In the genomic region with DNA sequence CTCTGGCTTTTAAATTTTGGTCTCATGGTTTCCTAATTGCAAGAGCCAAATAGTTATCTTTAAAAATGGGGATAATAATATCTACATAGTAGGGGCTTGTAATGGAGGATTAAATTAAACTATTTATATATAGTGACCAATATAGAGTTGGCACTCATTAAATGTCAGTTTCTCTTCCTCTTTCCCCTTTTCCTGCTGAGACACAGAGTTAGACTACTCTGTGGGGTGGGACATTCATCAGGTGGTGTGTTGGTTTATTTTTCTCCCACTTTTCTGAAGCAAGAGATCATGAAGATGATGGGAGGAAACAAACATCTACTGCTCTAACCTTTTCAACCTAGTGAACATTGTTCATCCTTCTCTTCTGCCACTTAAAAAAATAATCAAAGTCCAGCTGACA, we compare ENCODE assay signal across 19 cellular contexts. TPM values are rescaled to one million over a fixed set of nuclear protein-coding genes. Genes with fewer than 3 reads are reported as not detected.
A peak's percentile ranks its signal among the peaks of the same experiment; 100 is the strongest.
DNase-seq lines count a peak whose midpoint lies in the region; ATAC-seq and TF ChIP-seq lines count a peak whose summit lies in the region.
"Had no signal": no experiment of that assay in that cellular context is flagged by ENCODE, and none has a peak within 500 bp of the region (broad histone marks: within the 10 kb centered on the region; RNA-seq: fewer than 3 reads in every experiment).

No MANE protein-coding gene starts in this region.

- H3K9me3 Mint-ChIP-seq in T-helper 1 cell treated with Interleukin-12 subunit alpha and Interleukin-12 subunit beta and Interleukin-4 antibody, amounts not matched to agents 30 μg/mL and 1 μg/mL, for 36 hours: no peaks in the 10 kb centered on the region
- H3K9me3 Mint-ChIP-seq in naive B cell: no peaks in the 10 kb centered on the region
- H3K9me3 Mint-ChIP-seq: mesothelial cell of epicardium had no signal

- H3K9me3 ChIP-seq in HEK293 (ENCODE audit: control insufficient read depth, insufficient read depth, low read depth, low read length) (no peaks in the 10 kb centered on the region), T-helper 17 cell (ENCODE audit: control insufficient read depth, low read length, poor library complexity, severe bottlenecking) (no peaks in the 10 kb centered on the region), esophagus squamous epithelium (no peaks in the 10 kb centered on the region)
- H3K9me3 ChIP-seq: body of pancreas, heart right ventricle, upper lobe of right lung had no signal

- H3K27ac ChIP-seq in HEK293 (ENCODE audit: extremely low read depth, low read depth, low read length): no peak overlapping the region
- peak overlapping the region in 1 of 4 donors; percentile 5 for H3K27ac ChIP-seq in esophagus squamous epithelium
- H3K27ac ChIP-seq: body of pancreas, C4-2B, upper lobe of right lung had no signal

- H3K4me1 ChIP-seq in HEK293 (ENCODE audit: control insufficient read depth, insufficient read depth, low read length): no peaks in the 10 kb centered on the region
- peaks cover 13 to 67% (median 33%) of the 10 kb centered on the region in 3 donors for H3K4me1 ChIP-seq in esophagus squamous epithelium
- H3K4me1 ChIP-seq: body of pancreas had no signal

- POLR2A ChIA-PET in HEK293 (lab: Yijun Ruan, JAX): no interaction called here

- H3K27me3 ChIP-seq in esophagus squamous epithelium: no peaks in the 10 kb centered on the region
- H3K27me3 ChIP-seq: body of pancreas, heart right ventricle, upper lobe of right lung had no signal

- H3K27me3 Mint-ChIP-seq in T-helper 1 cell treated with Interleukin-12 subunit alpha and Interleukin-12 subunit beta and Interleukin-4 antibody, amounts not matched to agents 30 μg/mL and 1 μg/mL, for 36 hours (ENCODE audit: low read depth): no peaks in the 10 kb centered on the region
- H3K27me3 Mint-ChIP-seq in T-helper 17 cell: no peaks in the 10 kb centered on the region
- H3K27me3 Mint-ChIP-seq in naive B cell: no peaks in the 10 kb centered on the region

- ATAC-seq in T-helper 17 cell (no peak), naive B cell (ENCODE audit: low read depth in 2 of 2) (peak; percentile 81 to 84)
- ATAC-seq: body of pancreas, heart right ventricle, Right ventricle myocardium inferior, upper lobe of right lung had no signal

- H3K4me3 ChIP-seq in HEK293 (ENCODE audit: low read depth, low read length) (no peak overlapping the region), esophagus squamous epithelium (no peak overlapping the region)
- H3K4me3 ChIP-seq: body of pancreas, heart right ventricle, upper lobe of right lung had no signal

- peaks cover 12% of the 10 kb centered on the region for H3K36me3 Mint-ChIP-seq in T-helper 1 cell treated with Interleukin-12 subunit alpha and Interleukin-12 subunit beta and Interleukin-4 antibody, amounts not matched to agents 30 μg/mL and 1 μg/mL, for 36 hours (ENCODE audit: low read depth)
- H3K36me3 Mint-ChIP-seq in T-helper 17 cell (ENCODE audit: low read depth): peaks cover 4% of the 10 kb centered on the region
- no peaks in the 10 kb centered on the region for H3K36me3 Mint-ChIP-seq in naive B cell
- H3K36me3 Mint-ChIP-seq: mesothelial cell of epicardium had no signal

- H3K4me3 Mint-ChIP-seq in T-helper 1 cell treated with Interleukin-12 subunit alpha and Interleukin-12 subunit beta and Interleukin-4 antibody, amounts not matched to agents 30 μg/mL and 1 μg/mL, for 36 hours: peak overlapping the region; percentile 81
- H3K4me3 Mint-ChIP-seq in T-helper 17 cell (no peak overlapping the region), naive B cell (peak overlapping the region in 7 of 8 donors; percentile 36 to 81 (median 61))
- H3K4me3 Mint-ChIP-seq: mesothelial cell of epicardium had no signal

- no peak for DNase-seq in T-helper 1 cell
- DNase-seq in T-helper 17 cell: no peak
- no peak for DNase-seq in naive B cell
- no peak for DNase-seq in SW 1271 (lab: John Stamatoyannopoulos, UW)
- no peak for DNase-seq in iPS-NIHi11 (ENCODE audit: low spot score)
- DNase-seq in esophagus squamous epithelium (lab: John Stamatoyannopoulos, UW): no peak
- DNase-seq: 8988T, activated gamma-delta T cell treated with Interleukin-2 at 50 U/mL for 16 hours, body of pancreas, heart right ventricle, NCI-H2107, NCI-H748 treated with DMSO at 0.1 percent for 48 hours, nucleus accumbens, upper lobe of right lung had no signal

- TF ChIP-seq CTCF in HEK293 (tag by site-specific recombination; IDR thresholded peaks at IDR 0.05) (no peak), esophagus squamous epithelium (IDR thresholded peaks at IDR 0.05) (no peak)

- H3K4me1 Mint-ChIP-seq in T-helper 1 cell treated with Interleukin-12 subunit alpha and Interleukin-12 subunit beta and Interleukin-4 antibody, amounts not matched to agents 30 μg/mL and 1 μg/mL, for 36 hours (ENCODE audit: low read depth): peaks cover 79% of the 10 kb centered on the region
- H3K4me1 Mint-ChIP-seq in T-helper 17 cell (peaks cover 78% of the 10 kb centered on the region), naive B cell (peaks cover 55 to 80% (median 67%) of the 10 kb centered on the region in 3 donors)
- H3K4me1 Mint-ChIP-seq: mesothelial cell of epicardium had no signal

- intact Hi-C loops in esophagus squamous epithelium (cut with DNase I): no loop called here

- CTCF ChIA-PET in HEK293 (lab: Yijun Ruan, JAX): no interaction called here

- TF ChIP-seq POLR2A in esophagus squamous epithelium (IDR thresholded peaks at IDR 0.05): no peak

- H3K36me3 ChIP-seq in HEK293 (ENCODE audit: control insufficient read depth in 2 of 2, insufficient read depth in 1 of 2, low read length in 2 of 2) (no peaks in the 10 kb centered on the region), esophagus squamous epithelium (no peaks in the 10 kb centered on the region)
- H3K36me3 ChIP-seq: heart right ventricle, upper lobe of right lung had no signal

- H3K27ac Mint-ChIP-seq in T-helper 1 cell treated with Interleukin-12 subunit alpha and Interleukin-12 subunit beta and Interleukin-4 antibody, amounts not matched to agents 30 μg/mL and 1 μg/mL, for 36 hours: peak overlapping the region; percentile 97
- H3K27ac Mint-ChIP-seq in T-helper 17 cell (peak overlapping the region; percentile 96), naive B cell (peak overlapping the region; percentile 42 to 93 (median 86))
- H3K27ac Mint-ChIP-seq: mesothelial cell of epicardium had no signal

TF ChIP-seq in HEK293, 187 proteins besides CTCF, POLR2A, EP300 and RAD21:
- no peak for TF ChIP-seq ZNF571 (tag by site-specific recombination; IDR thresholded peaks at IDR 0.05)
- TF ChIP-seq ZNF416 (tag by site-specific recombination; IDR thresholded peaks at IDR 0.05): no peak
- no peak for TF ChIP-seq ZNF548 (tag by site-specific recombination; IDR thresholded peaks at IDR 0.05)
- TF ChIP-seq SCRT2 (tag by site-specific recombination; IDR thresholded peaks at IDR 0.05): 0 out of 2 replicates have a peak, but pooled peaks have one; percentile 13
- TF ChIP-seq GLI4 (tag by site-specific recombination; IDR thresholded peaks at IDR 0.05): no peak
- no peak for TF ChIP-seq ZFHX2 (tag by site-specific recombination; conservative IDR thresholded peaks at IDR 0.05)
- no peak for TF ChIP-seq ZNF585B (tag by site-specific recombination; IDR thresholded peaks at IDR 0.05)

RNA-seq across cellular contexts. Expression of a gene that starts 17.3 kb away (rescaled TPM):
- total RNA-seq in T-helper 17 cell: 100 to 1,000 TPM; 109 to 112 TPM
- polyA plus RNA-seq in naive B cell (ENCODE audit: low read depth in 6 of 6): 10 to 100 TPM; 30.7 to 44.6 (median 37.2) TPM
- total RNA-seq in esophagus squamous epithelium: 100 to 1,000 TPM in 1 of 4 donors, 10 to 100 TPM in 3; 24.3 to 111 (median 43.3) TPM
